1 cellular context compared by ENCODE assay signal in the genomic region with DNA sequence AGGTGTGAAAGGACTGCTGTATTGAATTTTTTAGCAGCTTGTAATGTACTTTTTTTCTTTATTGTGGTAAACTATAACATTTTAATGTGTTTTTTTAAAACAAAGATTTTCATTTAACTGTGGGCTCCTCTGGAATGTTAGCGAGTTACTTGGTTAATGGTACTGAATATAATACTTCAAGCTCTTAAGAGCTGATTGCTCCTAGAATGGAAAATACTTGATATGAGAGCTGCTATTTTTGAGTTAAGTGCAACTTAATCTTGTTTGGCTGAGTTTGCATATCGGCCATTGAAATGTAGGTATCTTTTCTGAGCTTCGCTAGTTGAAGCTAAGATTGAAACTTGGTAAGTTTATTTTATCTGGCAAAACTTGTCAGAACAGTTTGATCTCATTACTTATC.
TF ChIP-seq lines count a peak whose summit lies in the region.

No MANE protein-coding gene starts in this region.

TF ChIP-seq in K562, 482 proteins besides CTCF, POLR2A, EP300 and RAD21:
- TF ChIP-seq POLR2H (tag; IDR thresholded peaks at IDR 0.05; ENCODE audit: low read depth) (peak; percentile 29; the same call in 1 of the 2 replicates), KLF1 (tag; IDR thresholded peaks at IDR 0.05) (no peak)
TF ChIP-seq in K562: peak in this region for 1.
